8 cellular contexts compared by ENCODE assay signal in the genomic region with DNA sequence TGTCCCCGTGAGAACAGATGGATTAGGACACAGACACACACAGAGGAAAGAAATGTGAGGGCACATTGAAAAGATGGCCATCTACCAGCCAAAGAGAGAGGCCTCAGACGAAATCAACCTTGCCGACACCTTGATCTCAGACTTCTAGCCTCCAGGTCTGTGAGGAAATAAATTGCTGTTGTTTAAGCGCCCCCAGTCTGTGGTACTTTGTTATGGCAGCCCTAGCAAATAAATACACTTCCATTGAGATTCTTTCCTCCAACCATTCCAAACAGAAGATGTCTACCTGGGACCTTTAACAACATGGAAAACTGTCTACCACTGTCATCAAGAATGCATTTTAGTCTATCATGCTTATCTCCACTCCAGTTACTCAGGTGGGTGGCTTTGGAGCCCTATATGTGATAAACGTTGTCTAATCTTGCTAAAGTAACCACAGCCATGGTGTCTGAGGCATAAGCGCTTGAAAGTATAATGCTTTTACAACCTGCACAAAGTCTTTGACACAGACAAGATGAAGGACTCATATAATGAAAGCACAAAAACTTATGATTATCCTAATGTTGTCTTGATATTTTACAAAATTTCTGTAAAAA.
DNase-seq lines count a peak whose midpoint lies in the region; ATAC-seq and TF ChIP-seq lines count a peak whose summit lies in the region.

No MANE protein-coding gene starts in this region.

- ATAC-seq in activated T-helper 17 cell treated with anti-CD3 and anti-CD28 coated beads, Interleukin-2, amount 50 U/mL, for 72 hours (replicated peaks), result no peak
- no peak for ATAC-seq in HG03045 (IDR thresholded peaks at IDR 0.05; ENCODE audit: unreplicated experiment)

- no peak overlapping the region for H3K4me3 Mint-ChIP-seq in nephron progenitor cell
- H3K4me3 Mint-ChIP-seq in activated T-helper 17 cell treated with anti-CD3 and anti-CD28 coated beads, Interleukin-2, amount 50 U/mL, for 72 hours, result no peak overlapping the region

- no peak overlapping the region for H3K4me3 ChIP-seq in choroid plexus epithelial cell (ENCODE audit: low read depth, low read length)

- H3K9me3 Mint-ChIP-seq in nephron progenitor cell, result no peaks in the 10 kb centered on the region
- H3K9me3 Mint-ChIP-seq in activated T-helper 17 cell treated with anti-CD3 and anti-CD28 coated beads, Interleukin-2, amount 50 U/mL, for 72 hours, result peaks cover 9% of the 10 kb centered on the region

- no peak overlapping the region for H3K27ac Mint-ChIP-seq in nephron progenitor cell
- H3K27ac Mint-ChIP-seq in activated T-helper 17 cell treated with anti-CD3 and anti-CD28 coated beads, Interleukin-2, amount 50 U/mL, for 72 hours, result no peak overlapping the region

- H3K4me1 Mint-ChIP-seq in nephron progenitor cell, result no peaks in the 10 kb centered on the region
- H3K4me1 Mint-ChIP-seq in activated T-helper 17 cell treated with anti-CD3 and anti-CD28 coated beads, Interleukin-2, amount 50 U/mL, for 72 hours, result no peaks in the 10 kb centered on the region

- no peaks in the 10 kb centered on the region for H3K36me3 Mint-ChIP-seq in nephron progenitor cell (ENCODE audit: low read depth)
- no peaks in the 10 kb centered on the region for H3K36me3 Mint-ChIP-seq in activated T-helper 17 cell treated with anti-CD3 and anti-CD28 coated beads, Interleukin-2, amount 50 U/mL, for 72 hours (ENCODE audit: low read depth)

- peak; percentile 15 for DNase-seq in COLO668 (lab: John Stamatoyannopoulos, UW; ENCODE audit: unreplicated experiment)
- DNase-seq in GM20000 (ENCODE audit: low spot score), result no peak
- DNase-seq in NCI-H446 treated with DMSO at 0.1 percent for 48 hours (lab: John Stamatoyannopoulos, UW), result peak; percentile 11
- DNase-seq in choroid plexus epithelial cell (ENCODE audit: low read depth), result peak; percentile 57
- peak; percentile 11 for DNase-seq in nephron progenitor cell
- DNase-seq in activated gamma-delta T cell (lab: John Stamatoyannopoulos, UW), result no peak

- H3K27me3 Mint-ChIP-seq in nephron progenitor cell (ENCODE audit: low read depth, poor library complexity), result peaks cover 3% of the 10 kb centered on the region
- H3K27me3 Mint-ChIP-seq in activated T-helper 17 cell treated with anti-CD3 and anti-CD28 coated beads, Interleukin-2, amount 50 U/mL, for 72 hours, result no peaks in the 10 kb centered on the region

- TF ChIP-seq CTCF in GM20000 (IDR thresholded peaks at IDR 0.05; ENCODE audit: extremely low read depth, missing control alignments), result peak; percentile 50
- peak; percentile 72 for TF ChIP-seq CTCF in choroid plexus epithelial cell (conservative IDR thresholded peaks at IDR 0.05; ENCODE audit: low read depth, low read length)
- TF ChIP-seq CTCF in nephron progenitor cell (IDR thresholded peaks at IDR 0.05), result peak; percentile 57

Comparison
In these comparisons a context has a peak if more than half of its experiments do, and no peak if none do; other contexts are left out.
1. DNase-seq: peak in COLO668 (single experiment), NCI-H446 treated with DMSO at 0.1 percent for 48 hours (single experiment), choroid plexus epithelial cell (single experiment) and nephron progenitor cell (single experiment); none in GM20000 (single experiment) and activated gamma-delta T cell (single experiment).
2. Peak in every context shown above with its lines, with median percentiles within 50 percentile points of each other: CTCF ChIP-seq.